In the genomic region with DNA sequence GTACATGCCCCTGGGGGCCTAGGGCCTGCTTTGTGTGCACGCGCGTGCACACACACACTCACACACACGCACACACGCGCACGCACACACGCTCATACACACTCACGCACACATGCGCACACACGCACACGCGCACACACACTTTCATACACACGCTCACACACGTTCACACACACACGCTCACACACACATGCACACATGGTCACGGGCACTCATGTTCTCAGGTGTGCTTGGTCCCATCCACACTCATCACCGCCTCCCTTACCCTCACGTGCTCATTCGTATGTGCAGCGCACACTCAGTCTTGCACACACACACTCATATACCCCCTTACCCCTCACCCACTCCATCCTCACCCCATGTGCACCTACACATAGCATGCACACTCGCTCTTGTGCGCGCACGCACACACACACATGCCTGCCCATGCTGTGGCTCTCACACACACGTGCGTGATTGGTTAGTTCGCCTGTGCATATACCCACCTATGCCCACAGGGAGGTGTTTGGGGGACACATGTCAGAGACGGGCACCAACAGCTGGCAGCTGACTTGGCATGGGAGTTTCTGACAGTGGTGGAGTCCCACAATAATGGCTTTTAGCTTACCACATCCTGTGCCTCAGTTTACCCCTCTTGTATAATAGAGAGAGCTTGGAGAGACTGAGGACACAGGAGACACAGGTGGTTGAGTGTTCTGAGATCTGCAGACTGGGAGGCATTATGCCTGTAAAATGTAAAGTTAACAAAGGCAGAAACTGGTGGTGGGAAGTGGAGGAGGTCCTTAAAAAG, we compare ENCODE assay signal across 24 cellular contexts. TPM values are rescaled to one million over a fixed set of nuclear protein-coding genes. Genes with fewer than 3 reads are reported as not detected.
DNase-seq lines count a peak whose midpoint lies in the region; ATAC-seq and TF ChIP-seq lines count a peak whose summit lies in the region.
"Had no signal": no experiment of that assay in that cellular context is flagged by ENCODE, and none has a peak within 500 bp of the region (broad histone marks: within the 10 kb centered on the region; RNA-seq: fewer than 3 reads in every experiment).

No MANE protein-coding gene starts in this region.

- CTCF ChIA-PET in A673 (lab: Charles Lee): interaction anchor here (0.6 kb wide), 3 partner anchors 168 to 1857 kb away, joined by 3 to 4 read pairs (median 3); no protein-coding TSS in a partner anchor

- H3K9me3 Mint-ChIP-seq in endothelial cell (ENCODE audit: unreplicated experiment): no peaks in the 10 kb centered on the region
- H3K9me3 Mint-ChIP-seq: activated B cell treated with CpG ODN at 0.5 μM for 24 hours; activated CD4-positive, alpha-beta memory T cell treated with anti-CD3 and anti-CD28 coated beads, Interleukin-2, amount 10 ng/mL, durations not matched to agents 7 days and 5 days; central memory CD8-positive, alpha-beta T cell; natural killer cell; T-helper 2 cell treated with Interferon-gamma antibody and Interleukin-4, amounts not matched to agents 5 μg/mL and 100 μg/mL, for 36 hours had no signal

- H3K4me3 Mint-ChIP-seq in endothelial cell (ENCODE audit: unreplicated experiment): peak overlapping the region; percentile 13
- H3K4me3 Mint-ChIP-seq: activated B cell treated with CpG ODN at 0.5 μM for 24 hours; activated CD4-positive, alpha-beta memory T cell treated with anti-CD3 and anti-CD28 coated beads, Interleukin-2, amount 10 ng/mL, durations not matched to agents 7 days and 5 days; CD14-positive monocyte; central memory CD8-positive, alpha-beta T cell; natural killer cell; T-helper 2 cell treated with Interferon-gamma antibody and Interleukin-4, amounts not matched to agents 5 μg/mL and 100 μg/mL, for 36 hours had no signal

- ATAC-seq in GM19035 (IDR thresholded peaks at IDR 0.05; ENCODE audit: unreplicated experiment): no peak
- ATAC-seq: psoas muscle had no signal

- H2BK12ac ChIP-seq in neuronal stem cell (ENCODE audit: low read length): peak overlapping the region; percentile 8

- H3K4me1 ChIP-seq in A673 (ENCODE audit: insufficient read depth, low read length, poor library complexity, severe bottlenecking) (peaks cover 44% of the 10 kb centered on the region), HUES64 (ENCODE audit: insufficient read depth, low read length) (peaks cover 21% of the 10 kb centered on the region; the same call in 1 of the 2 replicates), neuronal stem cell (ENCODE audit: control insufficient read depth in 2 of 2, insufficient read depth in 1 of 2, low read depth in 1 of 2, low read length in 2 of 2) (peaks cover 15 to 27% of the 10 kb centered on the region in 2 donors)

- H3K27ac ChIP-seq in A673 (ENCODE audit: low read depth, low read length, poor library complexity, severe bottlenecking): peak overlapping the region; percentile 66
- H3K27ac ChIP-seq in HUES64 (ENCODE audit: low read depth, low read length): peak overlapping the region; percentile 15; the same call in 1 of the 2 replicates
- peak overlapping the region; percentile 65 for H3K27ac ChIP-seq in neuronal stem cell (replicated peaks; ENCODE audit: low read length)
- H3K27ac ChIP-seq: PC-9, psoas muscle had no signal

- 89% methylated on average over 29 of the region's 29 CpGs for WGBS in HUES64
- WGBS in neuronal stem cell (ENCODE audit: extremely low coverage in 2 of 2, insufficient read length in 2 of 2, insufficient replicate concordance in 1 of 2), 2 donors: no CpG with 5 or more reads among the region's 29 CpGs

- TF ChIP-seq CTCF in A673 (conservative IDR thresholded peaks at IDR 0.05; ENCODE audit: low read depth, low read length): no peak
- no peak for TF ChIP-seq CTCF in endothelial cell (IDR thresholded peaks at IDR 0.05; ENCODE audit: unreplicated experiment)

- no TSS peak for BruUV-seq in A673 (replicated peaks; lab: Mats Ljungman, UMichigan)

- intact Hi-C loops in A673 (cut with micrococcal nuclease; ENCODE audit: unreplicated experiment): no loop called here

- H4K8ac ChIP-seq in neuronal stem cell (ENCODE audit: low read depth, low read length): peak overlapping the region; percentile 5

- H3K4me1 Mint-ChIP-seq in endothelial cell (ENCODE audit: unreplicated experiment): peaks cover 51% of the 10 kb centered on the region
- H3K4me1 Mint-ChIP-seq: activated B cell treated with CpG ODN at 0.5 μM for 24 hours; activated CD4-positive, alpha-beta memory T cell treated with anti-CD3 and anti-CD28 coated beads, Interleukin-2, amount 10 ng/mL, durations not matched to agents 7 days and 5 days; CD14-positive monocyte; central memory CD8-positive, alpha-beta T cell had no signal

- no peak overlapping the region for H3K4ac ChIP-seq in neuronal stem cell (ENCODE audit: low read length)

- no peak overlapping the region for H3K4me3 ChIP-seq in A673 (ENCODE audit: low read depth, low read length, poor library complexity, severe bottlenecking)
- no peak overlapping the region for H3K4me3 ChIP-seq in HUES64 (ENCODE audit: low read length)
- peak overlapping the region in 1 of 2 donors; percentile 11 for H3K4me3 ChIP-seq in neuronal stem cell (ENCODE audit: low read length in 2 of 2)
- H3K4me3 ChIP-seq: MG63, PC-9, psoas muscle, skin epidermis, stomach had no signal

- no peak overlapping the region for H2AFZ ChIP-seq in neuronal stem cell (ENCODE audit: low read length)
- H2AFZ ChIP-seq: PC-9 had no signal

- H3K36me3 Mint-ChIP-seq in endothelial cell (ENCODE audit: low read depth, unreplicated experiment): peaks cover 27% of the 10 kb centered on the region
- H3K36me3 Mint-ChIP-seq: CD14-positive monocyte, natural killer cell had no signal

- no peaks in the 10 kb centered on the region for H3K36me3 ChIP-seq in A673 (ENCODE audit: insufficient read depth, low read length, poor library complexity, severe bottlenecking)
- no peaks in the 10 kb centered on the region for H3K36me3 ChIP-seq in HUES64 (ENCODE audit: insufficient read depth, low read length)
- H3K36me3 ChIP-seq in neuronal stem cell (replicated peaks in 1 of 2; ENCODE audit: control insufficient read depth in 2 of 2, insufficient read depth in 2 of 2, low read length in 2 of 2): no peaks in the 10 kb centered on the region
- H3K36me3 ChIP-seq: MG63, stomach had no signal

- H2BK120ac ChIP-seq in neuronal stem cell (ENCODE audit: low read depth, low read length): no peak overlapping the region

- peaks cover 9% of the 10 kb centered on the region for H3K27me3 Mint-ChIP-seq in endothelial cell (ENCODE audit: unreplicated experiment)
- H3K27me3 Mint-ChIP-seq: activated CD4-positive, alpha-beta memory T cell treated with anti-CD3 and anti-CD28 coated beads, Interleukin-2, amount 10 ng/mL, durations not matched to agents 7 days and 5 days had no signal

- H3K9me3 ChIP-seq in A673 (ENCODE audit: low read depth, low read length, poor library complexity, severe bottlenecking): no peaks in the 10 kb centered on the region
- no peaks in the 10 kb centered on the region for H3K9me3 ChIP-seq in HUES64 (ENCODE audit: insufficient read depth, low read depth, low read length)
- no peaks in the 10 kb centered on the region for H3K9me3 ChIP-seq in neuronal stem cell (replicated peaks in 1 of 2; ENCODE audit: control insufficient read depth in 2 of 2, insufficient read depth in 1 of 2, low read depth in 1 of 2, low read length in 2 of 2)
- H3K9me3 ChIP-seq: MG63, psoas muscle, stomach had no signal

- no peak overlapping the region for H3K27ac Mint-ChIP-seq in endothelial cell (ENCODE audit: unreplicated experiment)
- H3K27ac Mint-ChIP-seq: activated B cell treated with CpG ODN at 0.5 μM for 24 hours; activated CD4-positive, alpha-beta memory T cell treated with anti-CD3 and anti-CD28 coated beads, Interleukin-2, amount 10 ng/mL, durations not matched to agents 7 days and 5 days; CD14-positive monocyte; natural killer cell; T-helper 2 cell treated with Interferon-gamma antibody and Interleukin-4, amounts not matched to agents 5 μg/mL and 100 μg/mL, for 36 hours had no signal

- DNase-seq in A673 (ENCODE audit: low spot score) (no peak), endothelial cell (ENCODE audit: low spot score) (no peak), neuronal stem cell (ENCODE audit: low spot score) (no peak), amniotic stem cell (lab: John Stamatoyannopoulos, UW) (no peak), kidney glomerular epithelial cell (lab: John Stamatoyannopoulos, UW) (no peak)
- DNase-seq in activated effector memory CD4-positive, alpha-beta T cell treated with anti-CD3 and anti-CD28 coated beads, Interleukin-2, amount 50 U/mL, for 16 hours: no peak
- DNase-seq: ACHN; activated B cell treated with CpG ODN at 0.5 μM for 24 hours; activated CD4-positive, alpha-beta memory T cell treated with anti-CD3 and anti-CD28 coated beads, Interleukin-2, amount 10 ng/mL, durations not matched to agents 7 days and 5 days; activated naive CD4-positive, alpha-beta T cell treated with Interleukin-2 at 50 U/mL for 16 hours; activated T-cell treated with anti-CD3 and anti-CD28 coated beads, Interleukin-2, amount 50 U/mL, for 1 hour; MG63; natural killer cell; NCI-H1436; PC-9; psoas muscle; stimulated activated CD4-positive, alpha-beta T cell treated with anti-CD3 and anti-CD28 coated beads, Interleukin-4, amount 100 ng/mL, for 1 hour; stomach had no signal

- peak overlapping the region; percentile 19 for H2BK15ac ChIP-seq in neuronal stem cell (ENCODE audit: low read length)

- no peaks in the 10 kb centered on the region for H3K27me3 ChIP-seq in A673 (replicated peaks; ENCODE audit: insufficient read depth, low read depth, low read length, poor library complexity)
- no peaks in the 10 kb centered on the region for H3K27me3 ChIP-seq in HUES64 (ENCODE audit: insufficient read depth, low read length)
- no peaks in the 10 kb centered on the region for H3K27me3 ChIP-seq in neuronal stem cell (ENCODE audit: control insufficient read depth in 3 of 3, insufficient read depth in 3 of 3, low read depth in 1 of 3, low read length in 3 of 3)
- H3K27me3 ChIP-seq: MG63, stomach had no signal

- peak overlapping the region; percentile 38; the same call in 1 of the 2 replicates for H3K9ac ChIP-seq in HUES64 (ENCODE audit: low read depth, low read length)
- peak overlapping the region; percentile 79 for H3K9ac ChIP-seq in neuronal stem cell (ENCODE audit: low read depth, low read length, poor library complexity)

- H3K23ac ChIP-seq in neuronal stem cell (ENCODE audit: low read depth, low read length, poor library complexity): peak overlapping the region; percentile 87

- no peak overlapping the region for H4K91ac ChIP-seq in neuronal stem cell (ENCODE audit: low read depth, low read length, poor library complexity)

- POLR2A ChIA-PET in A673 (lab: Charles Lee; ENCODE audit: low non-redundant PET): no interaction called here

- peaks cover 5% of the 10 kb centered on the region for H3K79me1 ChIP-seq in neuronal stem cell (ENCODE audit: low read depth, low read length)

- H3K14ac ChIP-seq in neuronal stem cell (ENCODE audit: low read length): peak overlapping the region; percentile 28

- peak overlapping the region; percentile 89 for H3K18ac ChIP-seq in neuronal stem cell (ENCODE audit: low read length)

- H2AK5ac ChIP-seq in neuronal stem cell (ENCODE audit: low read depth, low read length): peak overlapping the region; percentile 59

- no peak overlapping the region for H3K4me2 ChIP-seq in neuronal stem cell (ENCODE audit: insufficient read depth, low read length, poor library complexity, severe bottlenecking)
- H3K4me2 ChIP-seq: PC-9 had no signal

- H2BK5ac ChIP-seq in neuronal stem cell (ENCODE audit: low read length): no peak overlapping the region

RNA-seq across cellular contexts. Expression of a gene that starts 28.7 kb away (rescaled TPM):
- total RNA-seq in A673 (2021) (35.5 and 41.9 TPM in 2 replicates), endothelial cell (ENCODE audit: unreplicated experiment) (116 TPM)
- 15.4 TPM for polyA plus RNA-seq in HUES64 (2013, experiment 1 of 2)
- polyA plus RNA-seq in HUES64 (2013, experiment 2 of 2): 16.8 TPM
- polyA plus RNA-seq in neuronal stem cell (2013, experiment 1 of 2): 12.5 TPM
- 12.5 TPM for polyA plus RNA-seq in neuronal stem cell (2013, experiment 2 of 2)

Comparison
In these comparisons a context has a peak if more than half of its experiments do, and no peak if none do; other contexts are left out.
1. H3K27ac ChIP-seq: peak in every context shown above with its lines; median percentile 66 in A673; 65 in neuronal stem cell; 15 in HUES64.